ENCODE assay signal across 11 cellular contexts in the genomic region with DNA sequence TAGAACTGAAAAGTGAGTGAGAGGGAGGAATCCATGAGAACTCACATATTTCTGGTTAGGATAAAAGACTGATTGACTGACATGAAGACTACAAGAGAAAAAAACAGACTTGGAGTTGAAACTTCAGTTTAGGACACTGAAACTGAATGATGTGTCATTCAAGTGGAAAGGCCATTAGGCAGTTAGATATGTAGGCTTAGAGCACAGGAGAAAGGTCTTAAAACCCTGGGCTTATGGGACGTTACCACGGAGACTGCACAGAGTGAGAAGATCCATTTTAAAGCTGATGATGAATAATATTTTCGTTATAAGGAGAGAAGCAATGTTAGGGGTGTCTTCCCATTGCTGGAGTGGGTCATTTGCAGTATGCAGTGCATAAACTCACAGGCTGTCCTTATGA.
DNase-seq lines count a peak whose midpoint lies in the region; ATAC-seq and TF ChIP-seq lines count a peak whose summit lies in the region.
"Had no signal": no experiment of that assay in that cellular context is flagged by ENCODE, and none has a peak within 500 bp of the region (broad histone marks: within the 10 kb centered on the region; RNA-seq: fewer than 3 reads in every experiment).

No MANE protein-coding gene starts in this region.

- no TSS peak for BruUV-seq in HCT116 (replicated peaks; lab: Mats Ljungman, UMichigan)

- DNase-seq in CD4-positive, alpha-beta T cell = no peak
- no peak for DNase-seq in HCT116 (ENCODE audit: low read depth, low spot score)
- no peak for DNase-seq in activated naive CD4-positive, alpha-beta T cell treated with anti-CD3 and anti-CD28 coated beads, Interleukin-2, amount 50 U/mL, for 72 hours (ENCODE audit: low spot score in 2 of 2)
- no peak for DNase-seq in memory B cell (ENCODE audit: low spot score in 2 of 2)
- no peak for DNase-seq in MM.1S
- DNase-seq in AG08396 (ENCODE audit: low spot score) = no peak
- DNase-seq: effector memory CD4-positive, alpha-beta T cell had no signal

- peak overlapping the region; percentile 18 for H3K4me3 Mint-ChIP-seq in CD4-positive, alpha-beta T cell
- no peak overlapping the region for H3K4me3 Mint-ChIP-seq in memory B cell

- TF ChIP-seq POLR2A in HCT116 (IDR thresholded peaks at IDR 0.05; ENCODE audit: borderline replicate concordance, extremely low read depth, insufficient read depth, insufficient read length) = no peak

- H3K79me2 ChIP-seq in HCT116 (ENCODE audit: insufficient read depth, low read length) = no peaks in the 10 kb centered on the region
- peaks cover 75% of the 10 kb centered on the region for H3K79me2 ChIP-seq in MM.1S (ENCODE audit: low read length)

- H3K9me3 ChIP-seq in CD4-positive, alpha-beta T cell (ENCODE audit: control insufficient read depth, low read length) = no peaks in the 10 kb centered on the region
- H3K9me3 ChIP-seq in HCT116 (ENCODE audit: control insufficient read depth in 1 of 2, insufficient read depth in 1 of 2, low read depth in 1 of 2, low read length in 2 of 2) (no peaks in the 10 kb centered on the region), MM.1S (replicated peaks; ENCODE audit: insufficient read depth, low read length) (no peaks in the 10 kb centered on the region)
- H3K9me3 ChIP-seq: BLaER1 had no signal

- RAD21 ChIA-PET in HCT116 (lab: Charles Lee; ENCODE audit: low non-redundant PET in 1 of 2, low total read pairs in 2 of 2, uncharacterized antibody in 2 of 2, unreplicated experiment in 2 of 2) = interaction anchor here (0.6 to 0.9 kb wide), 2 partner anchors 64 to 137 kb away, joined by 3 to 4 read pairs; partner anchors contain the start of gene MAML2 (in 1 of the 2)

- ATAC-seq in CD4-positive, alpha-beta T cell (ENCODE audit: poor library complexity) = peak; percentile 16
- ATAC-seq in HCT116 (peak; percentile 33; the same call in 1 of the 2 replicates), memory B cell (ENCODE audit: low read depth) (no peak), HG02970 (IDR thresholded peaks at IDR 0.05; ENCODE audit: low FRiP score, unreplicated experiment) (no peak), HG02938 (IDR thresholded peaks at IDR 0.05; ENCODE audit: unreplicated experiment) (no peak)
- peak; percentile 42 to 67 for ATAC-seq in activated naive CD4-positive, alpha-beta T cell treated with anti-CD3 and anti-CD28 coated beads, Interleukin-2, amount 50 U/mL, for 72 hours
- ATAC-seq: Right ventricle myocardium inferior had no signal

- CTCF ChIA-PET in CD4-positive, alpha-beta T cell (lab: Charles Lee) = interaction anchor here (1.4 to 2.9 kb wide), 2 partner anchors 27 to 64 kb away, joined by 3 to 15 read pairs; partner anchors contain the start of gene MAML2
- CTCF ChIA-PET in HCT116 (lab: Charles Lee) = interaction anchor here (1.2 kb wide), 1 partner anchor 64 kb away, joined by 3 read pairs; the partner anchor contains the start of gene MAML2

- no peaks in the 10 kb centered on the region for H3K27me3 ChIP-seq in CD4-positive, alpha-beta T cell (ENCODE audit: control insufficient read depth, insufficient read depth, low read length)
- no peaks in the 10 kb centered on the region for H3K27me3 ChIP-seq in HCT116 (ENCODE audit: insufficient read depth, low read length)
- H3K27me3 ChIP-seq in MM.1S (replicated peaks; ENCODE audit: insufficient read depth, low read length) = no peaks in the 10 kb centered on the region
- H3K27me3 ChIP-seq: BLaER1 had no signal

- H3K9ac ChIP-seq in HCT116 (ENCODE audit: low read length) = 0 out of 2 replicates have a peak overlapping the region, but pooled peaks have one; percentile 2
- no peak overlapping the region for H3K9ac ChIP-seq in MM.1S (ENCODE audit: low read length)
- H3K9ac ChIP-seq: BLaER1 had no signal

- H3K36me3 ChIP-seq in HCT116 (ENCODE audit: control insufficient read depth in 1 of 2, insufficient read depth in 2 of 2, low read length in 2 of 2) (no peaks in the 10 kb centered on the region), MM.1S (replicated peaks; ENCODE audit: insufficient read depth, low read length) (no peaks in the 10 kb centered on the region)
- H3K36me3 ChIP-seq: BLaER1 had no signal

- H2AFZ ChIP-seq in HCT116 (ENCODE audit: low read depth, low read length, poor library complexity, severe bottlenecking) = no peak overlapping the region
- H2AFZ ChIP-seq in MM.1S (ENCODE audit: low read length) = no peak overlapping the region

- H3K4me2 ChIP-seq in HCT116 (ENCODE audit: low read length) (peak overlapping the region; percentile 40), MM.1S (ENCODE audit: low read depth, low read length) (no peak overlapping the region)
- H3K4me2 ChIP-seq: BLaER1 had no signal

- H3K4me3 ChIP-seq in HCT116 (replicated peaks in 1 of 2; ENCODE audit: low read depth in 1 of 2, low read length in 2 of 2) (no peak overlapping the region), MM.1S (ENCODE audit: low read length) (no peak overlapping the region)
- H3K4me3 ChIP-seq: BLaER1 had no signal

- no peak overlapping the region for H3K27ac ChIP-seq in CD4-positive, alpha-beta T cell (ENCODE audit: low read depth, low read length)
- H3K27ac ChIP-seq in HCT116 (ENCODE audit: low read depth, low read length) = no peak overlapping the region
- H3K27ac ChIP-seq in MM.1S (ENCODE audit: low read length) = no peak overlapping the region
- H3K27ac ChIP-seq: BLaER1 had no signal

- H3K27me3 Mint-ChIP-seq in CD4-positive, alpha-beta T cell = no peaks in the 10 kb centered on the region
- H3K27me3 Mint-ChIP-seq in memory B cell = no peaks in the 10 kb centered on the region

- H3K9me3 Mint-ChIP-seq in CD4-positive, alpha-beta T cell = no peaks in the 10 kb centered on the region
- peaks cover 4 to 5% of the 10 kb centered on the region in 2 donors for H3K9me3 Mint-ChIP-seq in activated naive CD4-positive, alpha-beta T cell treated with anti-CD3 and anti-CD28 coated beads, Interleukin-2, amount 50 U/mL, for 72 hours
- H3K9me3 Mint-ChIP-seq in memory B cell = no peaks in the 10 kb centered on the region

- TF ChIP-seq RAD21 in HCT116 (IDR thresholded peaks at IDR 0.05; ENCODE audit: low read depth) = no peak

- intact Hi-C loops in CD4-positive, alpha-beta T cell (cut with DNase I, micrococcal nuclease) = loop anchor here in 1 of 2 experiments (5.0 kb wide), 1 partner anchor 37 kb away; no protein-coding TSS in a partner anchor
- intact Hi-C loops in HCT116 (cut with micrococcal nuclease) = no loop called here

- H3K27ac Mint-ChIP-seq in CD4-positive, alpha-beta T cell = peak overlapping the region; percentile 48
- H3K27ac Mint-ChIP-seq in activated naive CD4-positive, alpha-beta T cell treated with anti-CD3 and anti-CD28 coated beads, Interleukin-2, amount 50 U/mL, for 72 hours = peak overlapping the region; percentile 45 to 85
- peak overlapping the region; percentile 17 for H3K27ac Mint-ChIP-seq in memory B cell

- H3K36me3 Mint-ChIP-seq in CD4-positive, alpha-beta T cell (ENCODE audit: low read depth) = peaks cover 42% of the 10 kb centered on the region
- H3K36me3 Mint-ChIP-seq in activated naive CD4-positive, alpha-beta T cell treated with anti-CD3 and anti-CD28 coated beads, Interleukin-2, amount 50 U/mL, for 72 hours = peaks cover 4 to 14% of the 10 kb centered on the region in 2 donors
- H3K36me3 Mint-ChIP-seq in memory B cell = peaks cover 19% of the 10 kb centered on the region

- no peak for TF ChIP-seq CTCF in CD4-positive, alpha-beta T cell (IDR thresholded peaks at IDR 0.05)
- TF ChIP-seq CTCF in HCT116 (IDR thresholded peaks at IDR 0.05 in 2 of 3, conservative IDR thresholded peaks at IDR 0.05 in 1 of 3; ENCODE audit: borderline replicate concordance in 1 of 3, insufficient read depth in 1 of 3, low read depth in 2 of 3, low read length in 2 of 3) = no peak
- TF ChIP-seq CTCF in MM.1S (IDR thresholded peaks at IDR 0.05; ENCODE audit: low read length) = no peak

- POLR2A ChIA-PET in CD4-positive, alpha-beta T cell (lab: Charles Lee) = interaction anchor here (1.1 to 3.2 kb wide), 5 partner anchors 9 to 21 kb away, joined by 3 to 13 read pairs (median 4); no protein-coding TSS in a partner anchor
- POLR2A ChIA-PET in HCT116 (lab: Charles Lee) = no interaction called here

- H4K20me1 ChIP-seq in HCT116 (ENCODE audit: insufficient read depth) (no peaks in the 10 kb centered on the region), MM.1S (ENCODE audit: insufficient read depth, low read length) (0 out of 2 replicates have a peak, but pooled peaks cover 3% of the 10 kb centered on the region)
- H4K20me1 ChIP-seq: BLaER1 had no signal

- peaks cover 9 to 29% of the 10 kb centered on the region in 2 experiments for H3K4me1 ChIP-seq in HCT116 (ENCODE audit: control insufficient read depth in 1 of 2, insufficient read depth in 2 of 2, low read length in 2 of 2)
- H3K4me1 ChIP-seq in MM.1S (ENCODE audit: low read length) = peaks cover 17% of the 10 kb centered on the region
- H3K4me1 ChIP-seq: BLaER1 had no signal

- H3K9me2 ChIP-seq in HCT116 (ENCODE audit: insufficient read depth) (no peaks in the 10 kb centered on the region), MM.1S (replicated peaks; ENCODE audit: insufficient read depth, low read length) (no peaks in the 10 kb centered on the region)

- no peaks in the 10 kb centered on the region for H3F3A ChIP-seq in MM.1S (ENCODE audit: insufficient read depth, low read length)

- H3K4me1 Mint-ChIP-seq in CD4-positive, alpha-beta T cell (ENCODE audit: low read depth) = peaks cover 73% of the 10 kb centered on the region
- H3K4me1 Mint-ChIP-seq in memory B cell = peaks cover 26% of the 10 kb centered on the region

TF ChIP-seq in HCT116, 20 proteins besides CTCF, POLR2A, EP300 and RAD21 (continues in another document):
- TF ChIP-seq SP1 (IDR thresholded peaks at IDR 0.05; ENCODE audit: low read depth) (no peak), ZBTB33 (IDR thresholded peaks at IDR 0.05; ENCODE audit: extremely low read depth, insufficient replicate concordance, low read length) (no peak), SIN3A (IDR thresholded peaks at IDR 0.05; ENCODE audit: low read depth) (no peak)
- TF ChIP-seq, protein P1, sequence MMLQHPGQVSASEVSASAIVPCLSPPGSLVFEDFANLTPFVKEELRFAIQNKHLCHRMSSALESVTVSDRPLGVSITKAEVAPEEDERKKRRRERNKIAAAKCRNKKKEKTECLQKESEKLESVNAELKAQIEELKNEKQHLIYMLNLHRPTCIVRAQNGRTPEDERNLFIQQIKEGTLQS (IDR thresholded peaks at IDR 0.05) = no peak

Comparison
In these comparisons a context has a peak if more than half of its experiments do, and no peak if none do; other contexts are left out.
1. ATAC-seq: peak in CD4-positive, alpha-beta T cell (single experiment), HCT116 (single experiment) and activated naive CD4-positive, alpha-beta T cell treated with anti-CD3 and anti-CD28 coated beads, Interleukin-2, amount 50 U/mL, for 72 hours (2 of 2); none in memory B cell (single experiment), HG02970 (single experiment) and HG02938 (single experiment).
2. Peak in every context shown above with its lines, with median percentiles within 50 percentile points of each other: H3K27ac Mint-ChIP-seq.